Comparison of ENCODE assay signal across 8 cellular contexts in genomic region chr22:41197808-41198585, GRCh38. TPM values are rescaled to one million over a fixed set of nuclear protein-coding genes. Genes with fewer than 3 reads are reported as not detected.
DNase-seq lines count a peak whose midpoint lies in the region; ATAC-seq, FAIRE-seq and TF ChIP-seq lines count a peak whose summit lies in the region.

No MANE protein-coding gene starts in this region.

- no peaks in the 10 kb centered on the region for H3K9me3 ChIP-seq in neural progenitor cell (ENCODE audit: low read depth)

- no peaks in the 10 kb centered on the region for H3K36me3 Mint-ChIP-seq in neural progenitor cell

- TF ChIP-seq CTCF in BJ (IDR thresholded peaks at IDR 0.05; ENCODE audit: insufficient read depth, low read depth, low read length) (no peak), neural progenitor cell (IDR thresholded peaks at IDR 0.05) (no peak)

- H3K27ac Mint-ChIP-seq in neural progenitor cell = no peak overlapping the region

- H3K4me3 Mint-ChIP-seq in neural progenitor cell = peak overlapping the region; percentile 85

- TF ChIP-seq POLR2A in erythroblast (IDR thresholded peaks at IDR 0.05; ENCODE audit: low read length) = no peak

- H3K27ac ChIP-seq in neural progenitor cell = no peak overlapping the region

- POLR2A ChIA-PET in BJ (lab: Charles Lee) = no interaction called here

- H3K4me1 ChIP-seq in neural progenitor cell = no peaks in the 10 kb centered on the region

- peaks cover 22% of the 10 kb centered on the region for H3F3A ChIP-seq in neural progenitor cell (ENCODE audit: low read depth)

- H3K4me1 Mint-ChIP-seq in neural progenitor cell = peaks cover 7% of the 10 kb centered on the region

- no peak for DNase-seq in BJ (ENCODE audit: low read depth)
- peak; percentile 59 for DNase-seq in NCI-H2029 (lab: John Stamatoyannopoulos, UW)
- peak; percentile 66 to 73 for DNase-seq in activated CD4-positive, alpha-beta T cell treated with anti-CD3 and anti-CD28 coated beads, Interleukin-2, amount 50 U/mL, for 48 hours
- DNase-seq in erythroblast (lab: John Stamatoyannopoulos, UW) = peak; percentile 48 to 59
- DNase-seq in neural progenitor cell (ENCODE audit: low spot score) = peak; percentile 68
- DNase-seq in urothelium cell line (ENCODE audit: low spot score) = peak; percentile 43

- peaks cover 21% of the 10 kb centered on the region for H3K27me3 Mint-ChIP-seq in neural progenitor cell (ENCODE audit: insufficient read depth, low read depth)

- no peak overlapping the region for H3K9ac ChIP-seq in neural progenitor cell

- no peaks in the 10 kb centered on the region for H3K9me3 Mint-ChIP-seq in neural progenitor cell

- peak overlapping the region; percentile 91 for H3K4me2 ChIP-seq in neural progenitor cell

- no peaks in the 10 kb centered on the region for H4K20me1 ChIP-seq in neural progenitor cell (ENCODE audit: low read depth)

- CTCF ChIA-PET in BJ (lab: Yijun Ruan, JAX) = interaction anchor here (0.9 to 1.3 kb wide), 3 partner anchors 110 to 346 kb away, joined by 3 read pairs; partner anchors contain the start of gene POLR3H

- H3K27me3 ChIP-seq in BJ (ENCODE audit: control insufficient read depth, insufficient read depth, low read length) = no peaks in the 10 kb centered on the region; the same call in 1 of the 2 replicates
- peaks cover 73% of the 10 kb centered on the region for H3K27me3 ChIP-seq in neural progenitor cell

- no peak for FAIRE-seq in urothelium cell line (lab: Jason Lieb, UNC)

- peak overlapping the region; percentile 79 for H2AFZ ChIP-seq in neural progenitor cell (replicated peaks)

- H3K4me3 ChIP-seq in BJ (ENCODE audit: low read depth, low read length) (peak overlapping the region; percentile 69), neural progenitor cell (peak overlapping the region; percentile 60)

- no peaks in the 10 kb centered on the region for H3K79me2 ChIP-seq in neural progenitor cell (ENCODE audit: low read depth)

- no peaks in the 10 kb centered on the region for H3K36me3 ChIP-seq in BJ (ENCODE audit: control insufficient read depth, insufficient read depth, low read length)
- no peaks in the 10 kb centered on the region for H3K36me3 ChIP-seq in neural progenitor cell

- ATAC-seq in GM21447 (IDR thresholded peaks at IDR 0.05; ENCODE audit: unreplicated experiment) = peak; percentile 32
- ATAC-seq in HG03439 (IDR thresholded peaks at IDR 0.05; ENCODE audit: unreplicated experiment) = no peak

RNA-seq across cellular contexts. Expression of gene L3MBTL2, which starts 7.1 kb away (rescaled TPM):
- polyA plus RNA-seq in BJ (2011; rRNA removed) = 17.8 and 26.5 TPM in 2 replicates
- 17.1 and 24.8 TPM in 2 replicates for polyA minus RNA-seq in BJ (2011; rRNA and poly(A)+ RNA removed)
- 14.4 and 24.4 TPM in 2 replicates for total RNA-seq in neural progenitor cell (ENCODE audit: low replicate concordance)

RNA-seq across cellular contexts. Expression of gene CHADL, which starts 42.7 kb away (rescaled TPM):
- polyA plus RNA-seq in BJ (2011; rRNA removed) = 0.51 and 0.70 TPM in 2 replicates
- polyA minus RNA-seq in BJ (2011; rRNA and poly(A)+ RNA removed) = 0.09 TPM in 1 of 2 replicates, not detected in the other
- total RNA-seq in neural progenitor cell (ENCODE audit: low replicate concordance) = 0.56 TPM in 1 of 2 replicates, not detected in the other
